ENCODE assay signal across 8 cellular contexts in the genomic region with DNA sequence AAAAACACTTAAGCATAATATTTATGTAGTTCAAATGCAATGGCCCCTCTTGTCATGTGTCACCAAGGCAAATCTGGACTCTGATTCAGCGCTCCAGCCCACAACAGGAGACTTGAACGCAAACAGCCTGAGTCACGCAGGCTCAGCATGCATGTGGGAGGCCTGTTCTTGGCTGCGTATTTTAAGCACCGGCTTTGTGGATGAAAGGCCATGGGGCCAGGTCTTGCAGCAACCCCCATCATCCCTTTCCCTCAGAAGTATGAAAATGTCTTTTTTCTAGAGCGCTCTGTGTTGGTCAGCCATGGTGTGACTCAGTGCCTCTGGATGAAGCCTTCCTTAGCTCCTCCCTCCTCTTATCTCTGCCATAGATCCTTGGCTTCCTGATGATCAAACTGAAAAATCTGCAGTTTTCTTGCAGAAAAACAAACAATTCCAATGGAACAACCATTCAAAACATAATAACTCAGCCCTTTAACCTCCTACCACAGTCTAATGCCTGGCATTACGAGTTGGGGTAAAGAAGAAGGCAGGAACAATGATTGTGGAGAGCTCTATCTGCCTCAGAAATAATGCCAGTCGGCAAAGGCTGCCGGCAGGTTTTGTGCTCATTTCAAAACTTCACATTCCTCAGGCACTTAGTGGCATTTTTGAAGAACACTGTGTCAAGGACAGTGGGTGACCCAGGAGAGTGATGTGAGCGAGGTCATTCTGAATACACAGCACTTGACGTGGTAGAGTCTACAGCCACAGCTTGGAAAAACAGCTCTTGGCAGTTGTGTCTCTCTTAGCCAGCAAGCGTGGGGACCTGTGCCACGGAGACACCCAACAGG.
DNase-seq lines count a peak whose midpoint lies in the region; ATAC-seq and TF ChIP-seq lines count a peak whose summit lies in the region.

No MANE protein-coding gene starts in this region.

- peaks cover 93% of the 10 kb centered on the region for H3K36me3 Mint-ChIP-seq in dendritic cell treated with granulocyte-macrophage colony-stimulating factor and Interleukin-4, amounts not matched to agents 40 ng/mL and 50 ng/mL, for 4 days (ENCODE audit: low read depth)

- H3K4me1 Mint-ChIP-seq in dendritic cell treated with granulocyte-macrophage colony-stimulating factor and Interleukin-4, amounts not matched to agents 40 ng/mL and 50 ng/mL, for 4 days (ENCODE audit: low read depth), result peaks cover 74% of the 10 kb centered on the region

- H3K9me3 ChIP-seq in Peyer's patch (no peaks in the 10 kb centered on the region), BE2C (no peaks in the 10 kb centered on the region)

- H3K36me3 ChIP-seq in Peyer's patch, result peaks cover 0 to 22% (median 7%) of the 10 kb centered on the region in 3 donors
- no peaks in the 10 kb centered on the region for H3K36me3 ChIP-seq in BE2C

- no peaks in the 10 kb centered on the region for H3K27me3 Mint-ChIP-seq in dendritic cell treated with granulocyte-macrophage colony-stimulating factor and Interleukin-4, amounts not matched to agents 40 ng/mL and 50 ng/mL, for 4 days

- intact Hi-C loops in dendritic cell treated with granulocyte-macrophage colony-stimulating factor and Interleukin-4, amounts not matched to agents 40 ng/mL and 50 ng/mL, for 4 days (cut with micrococcal nuclease), result loop anchor here (5.0 kb wide), 1 partner anchor 34 kb away; no protein-coding TSS in a partner anchor

- H3K4me1 ChIP-seq in Peyer's patch (peaks cover 0 to 10% (median 0%) of the 10 kb centered on the region in 4 donors), BE2C (no peaks in the 10 kb centered on the region)

- peak overlapping the region; percentile 69 for H3K27ac Mint-ChIP-seq in dendritic cell treated with granulocyte-macrophage colony-stimulating factor and Interleukin-4, amounts not matched to agents 40 ng/mL and 50 ng/mL, for 4 days

- peak overlapping the region; percentile 6 to 71 (median 48) for H3K27ac ChIP-seq in Peyer's patch

- DNase-seq in ELR (ENCODE audit: low read depth) (peak; percentile 99), Peyer's patch (peak in 1 of 3 donors; percentile 67), occipital lobe (lab: John Stamatoyannopoulos, UW) (peak; percentile 14), SHP77 (lab: John Stamatoyannopoulos, UW) (no peak), NCI-H526 (lab: John Stamatoyannopoulos, UW) (no peak), BE2C (no peak)

- H3K4me3 ChIP-seq in Peyer's patch (peak overlapping the region in 1 of 4 donors; percentile 22), BE2C (ENCODE audit: low read depth, low read length) (no peak overlapping the region)

- H3K27me3 ChIP-seq in Peyer's patch (no peaks in the 10 kb centered on the region), BE2C (no peaks in the 10 kb centered on the region)

- H3K4me3 Mint-ChIP-seq in dendritic cell treated with granulocyte-macrophage colony-stimulating factor and Interleukin-4, amounts not matched to agents 40 ng/mL and 50 ng/mL, for 4 days, result no peak overlapping the region

- ATAC-seq in GM19395 (IDR thresholded peaks at IDR 0.05; ENCODE audit: unreplicated experiment), result no peak

- no peaks in the 10 kb centered on the region for H3K9me3 Mint-ChIP-seq in dendritic cell treated with granulocyte-macrophage colony-stimulating factor and Interleukin-4, amounts not matched to agents 40 ng/mL and 50 ng/mL, for 4 days

- no peak for TF ChIP-seq CTCF in Peyer's patch (IDR thresholded peaks at IDR 0.05)
- no peak for TF ChIP-seq CTCF in BE2C (IDR thresholded peaks at IDR 0.05; ENCODE audit: low read depth, low read length)

- TF ChIP-seq POLR2A in Peyer's patch (IDR thresholded peaks at IDR 0.05), result no peak

Comparison
In these comparisons a context has a peak if more than half of its experiments do, and no peak if none do; other contexts are left out.
1. DNase-seq: peak in ELR (single experiment) and occipital lobe (single experiment); none in SHP77 (0 of 2), NCI-H526 (0 of 2) and BE2C (single experiment).